In the genomic region with DNA sequence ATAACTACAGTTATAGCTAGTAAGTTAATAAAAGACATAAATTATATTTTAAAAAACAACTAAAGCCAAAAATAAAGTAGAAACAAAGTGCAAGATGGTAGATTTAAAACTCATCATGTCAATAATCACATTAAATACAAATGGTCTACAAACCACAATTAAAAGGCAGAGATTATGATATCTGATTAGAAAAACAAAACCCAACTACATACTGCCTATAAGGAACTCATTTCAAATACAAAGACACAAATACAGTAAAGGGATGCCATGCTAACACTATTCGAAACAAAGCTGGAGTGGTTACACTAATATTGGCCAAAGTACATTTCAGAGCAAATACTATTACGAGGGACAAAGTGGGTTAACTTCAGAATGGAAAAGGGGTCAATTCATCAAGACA, we compare ENCODE assay signal across 31 cellular contexts.
"Had no signal": no experiment of that assay in that cellular context is flagged by ENCODE, and none has a peak within 500 bp of the region (broad histone marks: within the 10 kb centered on the region; RNA-seq: fewer than 3 reads in every experiment).

No MANE protein-coding gene starts in this region.

- DNase-seq: activated B cell treated with CpG ODN at 0.5 μM for 24 hours; activated CD4-positive, alpha-beta memory T cell treated with anti-CD3 and anti-CD28 coated beads for 36 hours; activated CD4-positive, alpha-beta T cell treated with anti-CD3 and anti-CD28 coated beads, Interleukin-2, amount 10 ng/mL, durations not matched to agents 24 days and 14 days; activated CD8-positive, alpha-beta memory T cell treated with anti-CD3 and anti-CD28 coated beads, Interleukin-2, amount 10 ng/mL, durations not matched to agents 7 days and 5 days; activated CD8-positive, alpha-beta memory T cell treated with anti-CD3 and anti-CD28 coated beads, Interleukin-2, amount 50 U/mL, for 4 hours; activated CD8-positive, alpha-beta T cell treated with anti-CD3 and anti-CD28 coated beads, Interleukin-2, amount 10 ng/mL, durations not matched to agents 7 days and 5 days; activated effector memory CD4-positive, alpha-beta T cell treated with anti-CD3 and anti-CD28 coated beads, Interleukin-2, amount 50 U/mL, for 16 hours; activated naive CD4-positive, alpha-beta T cell treated with anti-CD3 and anti-CD28 coated beads for 36 hours; activated naive CD8-positive, alpha-beta T cell treated with anti-CD3 and anti-CD28 coated beads for 36 hours; activated naive CD8-positive, alpha-beta T cell treated with anti-CD3 and anti-CD28 coated beads, Interleukin-2, amount 50 U/mL, for 24 hours; activated T-cell treated with anti-CD3 and anti-CD28 coated beads, Interleukin-2, amount 50 U/mL, for 1 hour; activated T-cell treated with anti-CD3 and anti-CD28 coated beads, Interleukin-2, amount 50 U/mL, for 48 hours; adrenal gland; amygdala; central memory CD4-positive, alpha-beta T cell; cerebellar nuclear complex; colonic mucosa; effector CD8-positive, alpha-beta T cell; esophagus squamous epithelium; foreskin melanocyte; heart right ventricle; T1000; WERI-Rb-1 had no signal

- H2AFZ ChIP-seq: hepatocyte had no signal

- H3K4me2 ChIP-seq: hepatocyte had no signal

- H3K4me1 ChIP-seq: breast epithelium, colonic mucosa had no signal

- ATAC-seq: activated CD4-positive, CD25-positive, alpha-beta regulatory T cell treated with anti-CD3 and anti-CD28 coated beads, Interleukin-2, amount 50 U/mL, for 24 hours; activated CD8-positive, alpha-beta memory T cell treated with anti-CD3 and anti-CD28 coated beads, Interleukin-2, amount 10 ng/mL, durations not matched to agents 7 days and 5 days; activated CD8-positive, alpha-beta T cell treated with anti-CD3 and anti-CD28 coated beads, Interleukin-2, amount 10 ng/mL, durations not matched to agents 7 days and 5 days; activated naive CD8-positive, alpha-beta T cell treated with anti-CD3 and anti-CD28 coated beads, Interleukin-2, amount 50 U/mL, for 24 hours; gastroesophageal sphincter; heart right ventricle had no signal

- H3K27me3 ChIP-seq: adrenal gland, ascending aorta, breast epithelium, cardiac muscle cell, colonic mucosa, esophagus squamous epithelium, gastroesophageal sphincter, heart right ventricle, hepatocyte had no signal

- FAIRE-seq: endothelial cell of umbilical vein had no signal

- H3K36me3 ChIP-seq: adrenal gland, ascending aorta, breast epithelium, cardiac muscle cell, colonic mucosa, esophagus squamous epithelium, gastroesophageal sphincter, heart right ventricle had no signal

- H3K9me3 ChIP-seq: colonic mucosa, esophagus squamous epithelium had no signal

- H3K4me3 ChIP-seq: adrenal gland, ascending aorta, breast epithelium, cardiac muscle cell, colonic mucosa, esophagus squamous epithelium, gastroesophageal sphincter, heart right ventricle, hepatocyte had no signal

- H3K27ac ChIP-seq: adrenal gland, ascending aorta, breast epithelium, cardiac muscle cell, colonic mucosa, epithelial cell of prostate, esophagus squamous epithelium, gastroesophageal sphincter, heart right ventricle, hepatocyte, WERI-Rb-1 had no signal
